In genomic region chr10:48604408-48605263, GRCh38 we compare ENCODE assay signal across 9 cellular contexts. TPM values are rescaled to one million over a fixed set of nuclear protein-coding genes. Genes with fewer than 3 reads are reported as not detected.
DNase-seq lines count a peak whose midpoint lies in the region; ATAC-seq and TF ChIP-seq lines count a peak whose summit lies in the region.
"Had no signal": no experiment of that assay in that cellular context is flagged by ENCODE, and none has a peak within 500 bp of the region (broad histone marks: within the 10 kb centered on the region; RNA-seq: fewer than 3 reads in every experiment).

Gene ARHGAP22, minus strand, starts transcription at chr10:48605073. Its CDS starts 277 bp downstream, at chr10:48604796.

- H3K27ac Mint-ChIP-seq in activated CD8-positive, alpha-beta memory T cell treated with anti-CD3 and anti-CD28 coated beads, Interleukin-2, amount 10 ng/mL, durations not matched to agents 7 days and 5 days: no peak within 1 kb of the TSS

- peak within 1 kb of the TSS; percentile 80 for H3K9ac ChIP-seq in PC-3 (ENCODE audit: low read length)

- in situ Hi-C loops in transverse colon (cut with MboI; ENCODE audit: low pct_ligation_motif_present in 1 of 4, low pct_unique_long_range_greater_than_20kb in 1 of 4, low sequenced_read_pairs in 3 of 4): no loop called here

- no peak for TF ChIP-seq CTCF in PC-3 (conservative IDR thresholded peaks at IDR 0.05; ENCODE audit: low read depth, low read length)
- no peak for TF ChIP-seq CTCF in epithelial cell of esophagus (IDR thresholded peaks at IDR 0.05; ENCODE audit: insufficient read depth, low read depth, low read length, missing control alignments)
- no peak for TF ChIP-seq CTCF in transverse colon (IDR thresholded peaks at IDR 0.05)

- peak within 1 kb of the TSS; percentile 99 for H2AFZ ChIP-seq in PC-3 (ENCODE audit: low read length)

- peak within 1 kb of the TSS; percentile 67 for H3K27ac ChIP-seq in PC-3 (ENCODE audit: low read length)
- no peak within 1 kb of the TSS for H3K27ac ChIP-seq in mesodermal cell (ENCODE audit: low read depth, low read length, severe bottlenecking)
- peak within 1 kb of the TSS in 2 of 4 donors; percentile 28 to 46 for H3K27ac ChIP-seq in transverse colon

- peak within 1 kb of the TSS; percentile 99 for H3K4me2 ChIP-seq in PC-3 (ENCODE audit: low read length)

- no peaks in the 10 kb centered on the region for H3K9me3 ChIP-seq in PC-3 (ENCODE audit: low read length)
- H3K9me3 ChIP-seq in mesodermal cell (ENCODE audit: control insufficient read depth, low read length): no peaks in the 10 kb centered on the region
- H3K9me3 ChIP-seq in transverse colon: no peaks in the 10 kb centered on the region

- CTCF ChIA-PET in activated CD8-positive, alpha-beta memory T cell treated with anti-CD3 and anti-CD28 coated beads, Interleukin-2, amount 10 ng/mL, durations not matched to agents 7 days and 5 days (lab: Charles Lee): interaction anchor here (1.9 to 5.0 kb wide), 2 partner anchors 52 kb away, joined by 5 to 43 read pairs; no protein-coding TSS in a partner anchor
- CTCF ChIA-PET in PC-3 (lab: Charles Lee): interaction anchor here (0.6 to 3.3 kb wide), 3 partner anchors 10 to 53 kb away, joined by 10 to 60 read pairs (median 10); no protein-coding TSS in a partner anchor

- peak; percentile 19 for DNase-seq in activated CD8-positive, alpha-beta memory T cell treated with anti-CD3 and anti-CD28 coated beads, Interleukin-2, amount 10 ng/mL, durations not matched to agents 7 days and 5 days
- DNase-seq in activated CD8-positive, alpha-beta memory T cell treated with anti-CD3 and anti-CD28 coated beads, Interleukin-2, amount 50 U/mL, for 48 hours: no peak
- DNase-seq in PC-3 (peak; percentile 63), epithelial cell of esophagus (ENCODE audit: low read depth) (peak; percentile 54), transverse colon (peak; percentile 29), NCI-H2107 (lab: John Stamatoyannopoulos, UW) (no peak)
- no peak for DNase-seq in effector CD8-positive, alpha-beta T cell (lab: John Stamatoyannopoulos, UW)

- H3K9me3 Mint-ChIP-seq in activated CD8-positive, alpha-beta memory T cell treated with anti-CD3 and anti-CD28 coated beads, Interleukin-2, amount 10 ng/mL, durations not matched to agents 7 days and 5 days (ENCODE audit: low read depth): no peaks in the 10 kb centered on the region
- H3K9me3 Mint-ChIP-seq: central memory CD8-positive, alpha-beta T cell had no signal

- intact Hi-C loops in PC-3 (cut with micrococcal nuclease) (loop anchor here (1.0 to 2.0 kb wide), 2 partner anchors 52 kb away; no protein-coding TSS in a partner anchor), transverse colon (cut with DNase I; ENCODE audit: low total_unique reads) (no loop called here)

- H3K27me3 ChIP-seq in PC-3 (ENCODE audit: low read length) (no peaks in the 10 kb centered on the region), transverse colon (peaks cover 13% of the 10 kb centered on the region)

- H3K4me1 ChIP-seq in PC-3 (ENCODE audit: insufficient read depth, low read length) (peaks cover 60% of the 10 kb centered on the region), mesodermal cell (ENCODE audit: control insufficient read depth, insufficient read depth, low read length, poor library complexity, severe bottlenecking) (peaks cover 13% of the 10 kb centered on the region), transverse colon (peaks cover 8 to 22% (median 14%) of the 10 kb centered on the region in 4 donors)

- H3K9me2 ChIP-seq in PC-3 (replicated peaks; ENCODE audit: low read length): no peaks in the 10 kb centered on the region

- peaks cover 2% of the 10 kb centered on the region for H3K4me1 Mint-ChIP-seq in activated CD8-positive, alpha-beta memory T cell treated with anti-CD3 and anti-CD28 coated beads, Interleukin-2, amount 10 ng/mL, durations not matched to agents 7 days and 5 days

- peaks cover 35% of the 10 kb centered on the region for H3K27me3 Mint-ChIP-seq in activated CD8-positive, alpha-beta memory T cell treated with anti-CD3 and anti-CD28 coated beads, Interleukin-2, amount 10 ng/mL, durations not matched to agents 7 days and 5 days

- peak; percentile 65 for ATAC-seq in activated CD8-positive, alpha-beta memory T cell treated with anti-CD3 and anti-CD28 coated beads, Interleukin-2, amount 10 ng/mL, durations not matched to agents 7 days and 5 days
- ATAC-seq in PC-3: peak; percentile 76

- no peaks in the 10 kb centered on the region for H3K36me3 Mint-ChIP-seq in activated CD8-positive, alpha-beta memory T cell treated with anti-CD3 and anti-CD28 coated beads, Interleukin-2, amount 10 ng/mL, durations not matched to agents 7 days and 5 days

- 77% methylated on average over 31 to 49 of the region's 56 CpGs for WGBS in mesodermal cell (ENCODE audit: insufficient coverage in 2 of 2), 2 experiments
- WGBS in transverse colon (ENCODE audit: low coverage in 1 of 2), 2 donors: 8 to 12% methylated on average over 2 to 36 of the region's 56 CpGs

- no peak for TF ChIP-seq POLR2A in transverse colon (IDR thresholded peaks at IDR 0.05)

- H3K36me3 ChIP-seq in PC-3 (ENCODE audit: low read depth, low read length): no peaks in the 10 kb centered on the region
- no peaks in the 10 kb centered on the region for H3K36me3 ChIP-seq in mesodermal cell (ENCODE audit: control insufficient read depth, insufficient read depth, low read length)
- H3K36me3 ChIP-seq in transverse colon: no peaks in the 10 kb centered on the region

- H3K4me3 Mint-ChIP-seq in activated CD8-positive, alpha-beta memory T cell treated with anti-CD3 and anti-CD28 coated beads, Interleukin-2, amount 10 ng/mL, durations not matched to agents 7 days and 5 days: no peak within 1 kb of the TSS
- H3K4me3 Mint-ChIP-seq: central memory CD8-positive, alpha-beta T cell had no signal

- TSS peak; percentile 38 for BruUV-seq in PC-3 (replicated peaks; lab: Mats Ljungman, UMichigan)

- POLR2A ChIA-PET in PC-3 (lab: Charles Lee; ENCODE audit: unreplicated experiment): interaction anchor here (0.8 kb wide), 1 partner anchor 165 kb away, joined by 5 read pairs; no protein-coding TSS in a partner anchor

- H3K4me3 ChIP-seq in PC-3 (ENCODE audit: low read length) (peak within 1 kb of the TSS; percentile 88), epithelial cell of esophagus (ENCODE audit: low read length) (peak within 1 kb of the TSS; percentile 52), mesodermal cell (ENCODE audit: extremely low read depth, insufficient read depth, low read length, poor library complexity, severe bottlenecking) (peak within 1 kb of the TSS; percentile 3), transverse colon (peak within 1 kb of the TSS in 3 of 4 donors; percentile 1 to 47 (median 32))

- H3F3A ChIP-seq in PC-3 (ENCODE audit: low read length, unreplicated experiment): no peaks in the 10 kb centered on the region

- H3K79me2 ChIP-seq in PC-3 (ENCODE audit: low read length): peaks cover 39% of the 10 kb centered on the region

- TF ChIP-seq EP300 in transverse colon (IDR thresholded peaks at IDR 0.05; ENCODE audit: low read depth): no peak

- H4K20me1 ChIP-seq in PC-3 (ENCODE audit: low read length): no peaks in the 10 kb centered on the region; the same call in none of the 2 replicates

RNA-seq across cellular contexts. Expression of gene ARHGAP22, which starts in this region (rescaled TPM):
- not detected for total RNA-seq in activated CD8-positive, alpha-beta memory T cell treated with anti-CD3 and anti-CD28 coated beads, Interleukin-2, amount 10 ng/mL, durations not matched to agents 7 days and 5 days
- total RNA-seq in PC-3 (2014; rRNA removed): 12.2 and 14.9 TPM in 2 replicates
- polyA plus RNA-seq in mesodermal cell (2013, experiment 1 of 2): 2.2 TPM
- polyA plus RNA-seq in mesodermal cell (2013, experiment 2 of 2): 4.7 TPM
- total RNA-seq in transverse colon: 1 to 10 TPM in 3 of 4 donors, not detected in 1; 1.4 to 3.4 (median 1.7) TPM

Comparison
In these comparisons a context has a peak if more than half of its experiments do, and no peak if none do; other contexts are left out.
1. Peak in DNase-seq and ATAC-seq in activated CD8-positive, alpha-beta memory T cell treated with anti-CD3 and anti-CD28 coated beads, Interleukin-2, amount 10 ng/mL, durations not matched to agents 7 days and 5 days; RNA of the gene not detected or under 1 TPM.
2. DNase-seq: peak in PC-3 (single experiment), epithelial cell of esophagus (single experiment) and transverse colon (single experiment); none in activated CD8-positive, alpha-beta memory T cell treated with anti-CD3 and anti-CD28 coated beads, Interleukin-2, amount 50 U/mL, for 48 hours (single experiment), NCI-H2107 (single experiment) and effector CD8-positive, alpha-beta T cell (single experiment).
3. H3K4me3 ChIP-seq: peak in every context shown above with its lines; median percentile 88 in PC-3; 52 in epithelial cell of esophagus; 32 in transverse colon; 3 in mesodermal cell.